Comparison of ENCODE assay signal across 9 cellular contexts in genomic region chr16:22813946-22814325, GRCh38. TPM values are rescaled to one million over a fixed set of nuclear protein-coding genes. Genes with fewer than 3 reads are reported as not detected.
DNase-seq lines count a peak whose midpoint lies in the region; ATAC-seq lines count a peak whose summit lies in the region.
"Had no signal": no experiment of that assay in that cellular context is flagged by ENCODE, and none has a peak within 500 bp of the region (broad histone marks: within the 10 kb centered on the region; RNA-seq: fewer than 3 reads in every experiment).

Gene HS3ST2, plus strand, starts transcription at chr16:22814162. Its CDS starts 449 bp downstream, at chr16:22814611.

- H3K36me3 Mint-ChIP-seq in activated T-helper 17 cell treated with anti-CD3 and anti-CD28 coated beads, Interleukin-2, amount 50 U/mL, for 72 hours (ENCODE audit: low read depth) = no peaks in the 10 kb centered on the region

- H3K27ac Mint-ChIP-seq in activated T-helper 17 cell treated with anti-CD3 and anti-CD28 coated beads, Interleukin-2, amount 50 U/mL, for 72 hours = no peak within 1 kb of the TSS
- H3K27ac Mint-ChIP-seq: T-helper 1 cell treated with Interleukin-12 subunit alpha and Interleukin-12 subunit beta and Interleukin-4 antibody, amounts not matched to agents 30 μg/mL and 1 μg/mL, for 36 hours had no signal

- no peak for ATAC-seq in activated T-helper 17 cell treated with anti-CD3 and anti-CD28 coated beads, Interleukin-2, amount 50 U/mL, for 72 hours (replicated peaks)
- ATAC-seq in GM19455 (IDR thresholded peaks at IDR 0.05; ENCODE audit: unreplicated experiment) = no peak

- DNase-seq in AG20443 (ENCODE audit: low spot score) (peak; percentile 76), NCI-H1092 (lab: John Stamatoyannopoulos, UW) (peak; percentile 7), epidermal melanocyte (ENCODE audit: insufficient read length, low spot score) (peak; percentile 52), middle frontal gyrus (ENCODE audit: extremely low spot score, low spot score) (peak; percentile 19), NCI-H1694 (lab: John Stamatoyannopoulos, UW) (no peak), Kasumi-1 (lab: John Stamatoyannopoulos, UW) (no peak)

- no peaks in the 10 kb centered on the region for H3K4me1 Mint-ChIP-seq in activated T-helper 17 cell treated with anti-CD3 and anti-CD28 coated beads, Interleukin-2, amount 50 U/mL, for 72 hours

- no peaks in the 10 kb centered on the region for H3K9me3 Mint-ChIP-seq in activated T-helper 17 cell treated with anti-CD3 and anti-CD28 coated beads, Interleukin-2, amount 50 U/mL, for 72 hours

- no peak within 1 kb of the TSS for H3K4me3 Mint-ChIP-seq in activated T-helper 17 cell treated with anti-CD3 and anti-CD28 coated beads, Interleukin-2, amount 50 U/mL, for 72 hours
- H3K4me3 Mint-ChIP-seq: T-helper 1 cell treated with Interleukin-12 subunit alpha and Interleukin-12 subunit beta and Interleukin-4 antibody, amounts not matched to agents 30 μg/mL and 1 μg/mL, for 36 hours had no signal

- H3K27me3 Mint-ChIP-seq in activated T-helper 17 cell treated with anti-CD3 and anti-CD28 coated beads, Interleukin-2, amount 50 U/mL, for 72 hours = peaks cover 28% of the 10 kb centered on the region

RNA-seq across cellular contexts. Expression of gene HS3ST2, which starts in this region (rescaled TPM):
- total RNA-seq in activated T-helper 17 cell treated with anti-CD3 and anti-CD28 coated beads, Interleukin-2, amount 50 U/mL, for 72 hours = not detected

Comparison
In these comparisons a context has a peak if more than half of its experiments do, and no peak if none do; other contexts are left out.
1. DNase-seq: peak in AG20443 (single experiment), NCI-H1092 (single experiment), epidermal melanocyte (single experiment) and middle frontal gyrus (single experiment); none in NCI-H1694 (single experiment) and Kasumi-1 (0 of 2).